Comparison of ENCODE assay signal across 35 cellular contexts in genomic region chr9:27856748-27857147, GRCh38.
DNase-seq lines count a peak whose midpoint lies in the region; ATAC-seq and TF ChIP-seq lines count a peak whose summit lies in the region.
"Had no signal": no experiment of that assay in that cellular context is flagged by ENCODE, and none has a peak within 500 bp of the region (broad histone marks: within the 10 kb centered on the region; RNA-seq: fewer than 3 reads in every experiment).

No MANE protein-coding gene starts in this region.

- peak; percentile 23 for DNase-seq in ELF-1 (ENCODE audit: low read depth, low spot score)
- DNase-seq in H9: no peak
- no peak for DNase-seq in WTC11 (ENCODE audit: low spot score)
- peak; percentile 11 to 72 for DNase-seq in trophoblast cell
- no peak for DNase-seq in NOMO-1 treated with DMSO at 0.1 percent for 48 hours (lab: John Stamatoyannopoulos, UW; ENCODE audit: unreplicated experiment)
- no peak for DNase-seq in GM10248 (ENCODE audit: extremely low spot score)
- no peak for DNase-seq in SKM-1 treated with dmso at 0.1 percent for 144 hours (lab: John Stamatoyannopoulos, UW; ENCODE audit: unreplicated experiment)
- DNase-seq: 8988T; ACHN; AML-193; BE2C; C1 segment of cervical spinal cord; Caco-2; Calu3; CD4-positive, alpha-beta memory T cell; CD4-positive, alpha-beta T cell; CD4-positive, CD25-positive, alpha-beta regulatory T cell; CD8-positive, alpha-beta memory T cell; CD8-positive, alpha-beta T cell; COR-L47; DMS 273 treated with DMSO at 0.1 percent for 48 hours; DMS153; DMS53; DMS79; DMS79 treated with DMSO at 0.1 percent for 48 hours; DND-41; EL had no signal

- H3K27ac ChIP-seq in H9 (ENCODE audit: insufficient read length, low read depth, low read length) (no peak overlapping the region), trophoblast cell (ENCODE audit: low read depth, low read length) (no peak overlapping the region)
- H3K27ac ChIP-seq: 22Rv1; A549; BLaER1; BLaER1 treated with 17β-estradiol and CSF1 and Interleukin-3, amounts not matched to agents 10 nM and 100 nM; C4-2B had no signal

- H3K4me3 Mint-ChIP-seq in H9 (no peak overlapping the region), WTC11 (no peak overlapping the region)
- H3K4me3 Mint-ChIP-seq: B cell; CD14-positive monocyte; CD4-positive, alpha-beta memory T cell; CD4-positive, alpha-beta T cell; CD4-positive, CD25-positive, alpha-beta regulatory T cell; CD8-positive, alpha-beta memory T cell; CD8-positive, alpha-beta T cell had no signal

- H2BK120ac ChIP-seq in H9 (ENCODE audit: low read depth, low read length, poor library complexity, severe bottlenecking) (no peak overlapping the region), trophoblast cell (ENCODE audit: insufficient read depth, low read length, poor library complexity) (no peak overlapping the region)

- H3K4me1 Mint-ChIP-seq in H9 (peaks cover 11 to 14% of the 10 kb centered on the region in 2 experiments), WTC11 (peaks cover 17% of the 10 kb centered on the region)
- H3K4me1 Mint-ChIP-seq: B cell; CD14-positive monocyte; CD4-positive, alpha-beta memory T cell; CD4-positive, CD25-positive, alpha-beta regulatory T cell; CD8-positive, alpha-beta memory T cell had no signal

- no peaks in the 10 kb centered on the region for H3K36me3 Mint-ChIP-seq in H9 (ENCODE audit: insufficient read depth in 1 of 3, low read depth in 3 of 3)
- H3K36me3 Mint-ChIP-seq in WTC11: no peaks in the 10 kb centered on the region
- H3K36me3 Mint-ChIP-seq: CD14-positive monocyte; CD4-positive, alpha-beta memory T cell; CD4-positive, CD25-positive, alpha-beta regulatory T cell; CD8-positive, alpha-beta memory T cell; CD8-positive, alpha-beta T cell had no signal

- H3K14ac ChIP-seq in H9 (ENCODE audit: insufficient read depth, low read length) (no peak overlapping the region), trophoblast cell (ENCODE audit: low read length) (no peak overlapping the region)

- no peaks in the 10 kb centered on the region for H4K20me1 ChIP-seq in H9 (ENCODE audit: control insufficient read depth, insufficient read depth, insufficient read length)
- H4K20me1 ChIP-seq: BLaER1; BLaER1 treated with 17β-estradiol and CSF1 and Interleukin-3, amounts not matched to agents 10 nM and 100 nM had no signal

- no peak for TF ChIP-seq CTCF in H9 (conservative IDR thresholded peaks at IDR 0.05)
- TF ChIP-seq CTCF in WTC11 (IDR thresholded peaks at IDR 0.05): no peak
- no peak for TF ChIP-seq CTCF in GM10248 (IDR thresholded peaks at IDR 0.05; ENCODE audit: control extremely low read depth, extremely low read depth, low read depth, missing control alignments)

- H3K23ac ChIP-seq in H9 (ENCODE audit: insufficient read length, low read depth, low read length) (no peak overlapping the region), trophoblast cell (ENCODE audit: low read length) (no peak overlapping the region)

- H4K91ac ChIP-seq in H9 (ENCODE audit: insufficient read length, low read depth, low read length) (no peak overlapping the region), trophoblast cell (ENCODE audit: low read depth, low read length) (no peak overlapping the region)

- H3K79me1 ChIP-seq in H9 (ENCODE audit: insufficient read depth, low read depth, low read length, poor library complexity, severe bottlenecking) (no peaks in the 10 kb centered on the region), trophoblast cell (ENCODE audit: low read length) (no peaks in the 10 kb centered on the region)

- H2AFZ ChIP-seq in H9 (ENCODE audit: low read length) (no peak overlapping the region), trophoblast cell (ENCODE audit: insufficient read depth, low read length, poor library complexity) (no peak overlapping the region)

- H3K4me2 ChIP-seq in H9 (ENCODE audit: insufficient read depth, insufficient read length, low read length) (no peak overlapping the region), trophoblast cell (ENCODE audit: low read length) (no peak overlapping the region)
- H3K4me2 ChIP-seq: A549; BLaER1; BLaER1 treated with 17β-estradiol and CSF1 and Interleukin-3, amounts not matched to agents 10 nM and 100 nM had no signal

- H3K18ac ChIP-seq in H9 (ENCODE audit: insufficient read length, low read depth, low read length) (no peak overlapping the region), trophoblast cell (ENCODE audit: low read length) (no peak overlapping the region)

- H3K9me3 Mint-ChIP-seq in H9: no peaks in the 10 kb centered on the region
- peaks cover 5% of the 10 kb centered on the region; the same call in 1 of the 2 replicates for H3K9me3 Mint-ChIP-seq in WTC11
- H3K9me3 Mint-ChIP-seq: CD4-positive, alpha-beta T cell; CD8-positive, alpha-beta T cell had no signal

- peak overlapping the region; percentile 73 for H2BK12ac ChIP-seq in H9 (ENCODE audit: insufficient read length, low read depth, low read length)
- no peak overlapping the region for H2BK12ac ChIP-seq in trophoblast cell (ENCODE audit: low read length)

- H3K27me3 Mint-ChIP-seq in H9 (ENCODE audit: low read depth): no peaks in the 10 kb centered on the region
- H3K27me3 Mint-ChIP-seq in WTC11 (ENCODE audit: low read depth): no peaks in the 10 kb centered on the region; the same call in 1 of the 2 replicates
- H3K27me3 Mint-ChIP-seq: B cell; CD4-positive, CD25-positive, alpha-beta regulatory T cell; CD8-positive, alpha-beta memory T cell had no signal

- no peaks in the 10 kb centered on the region; the same call in 1 of the 2 replicates for H3K4me1 ChIP-seq in H9 (ENCODE audit: insufficient read depth, low read length)
- H3K4me1 ChIP-seq in trophoblast cell (ENCODE audit: control insufficient read depth in 1 of 2, insufficient read depth in 2 of 2, low read length in 2 of 2): peaks cover 0 to 4% of the 10 kb centered on the region in 2 experiments
- H3K4me1 ChIP-seq: A549, BE2C, Caco-2 had no signal

- H3K56ac ChIP-seq in H9 (ENCODE audit: insufficient read length, low read depth, low read length): no peak overlapping the region

- no peaks in the 10 kb centered on the region for H3K27me3 ChIP-seq in H9 (ENCODE audit: insufficient read depth, low read length)
- no peaks in the 10 kb centered on the region for H3K27me3 ChIP-seq in trophoblast cell (ENCODE audit: insufficient read depth, low read length)
- H3K27me3 ChIP-seq: BE2C, BLaER1 had no signal

- CTCF ChIA-PET in WTC11 (lab: Charles Lee) (interaction anchor here (1.2 kb wide), 1 partner anchor 32 kb away, joined by 4 read pairs; no protein-coding TSS in a partner anchor), GM10248 (lab: Yijun Ruan, JAX) (no interaction called here)

- no peak overlapping the region for H2BK5ac ChIP-seq in H9 (ENCODE audit: insufficient read length, low read length)
- H2BK5ac ChIP-seq in trophoblast cell (ENCODE audit: low read depth, low read length, poor library complexity): no peak overlapping the region

- no peak overlapping the region for H2BK20ac ChIP-seq in H9 (ENCODE audit: low read depth, low read length, poor library complexity, severe bottlenecking)

- H2BK15ac ChIP-seq in H9 (ENCODE audit: low read depth, low read length): no peak overlapping the region

- H3K9me3 ChIP-seq in H9 (ENCODE audit: control insufficient read depth, low read depth, low read length) (no peaks in the 10 kb centered on the region), trophoblast cell (ENCODE audit: insufficient read depth, low read depth, low read length) (no peaks in the 10 kb centered on the region)
- H3K9me3 ChIP-seq: A549; BE2C; BLaER1; BLaER1 treated with 17β-estradiol and CSF1 and Interleukin-3, amounts not matched to agents 10 nM and 100 nM; Caco-2 had no signal

- H3K27ac Mint-ChIP-seq in H9 (no peak overlapping the region), WTC11 (no peak overlapping the region)
- H3K27ac Mint-ChIP-seq: B cell; CD14-positive monocyte; CD4-positive, alpha-beta memory T cell; CD4-positive, alpha-beta T cell; CD4-positive, CD25-positive, alpha-beta regulatory T cell; CD8-positive, alpha-beta memory T cell; CD8-positive, alpha-beta T cell had no signal

- H3K4me3 ChIP-seq in trophoblast cell (ENCODE audit: low read depth, low read length): no peak overlapping the region
- H3K4me3 ChIP-seq: A549; BLaER1; BLaER1 treated with 17β-estradiol and CSF1 and Interleukin-3, amounts not matched to agents 10 nM and 100 nM had no signal

- H3K23me2 ChIP-seq in H9 (ENCODE audit: insufficient read length, low read depth, low read length, poor library complexity, severe bottlenecking): no peaks in the 10 kb centered on the region

- H3K36me3 ChIP-seq in trophoblast cell (ENCODE audit: control insufficient read depth in 1 of 2, insufficient read depth in 2 of 2, low read length in 2 of 2): no peaks in the 10 kb centered on the region
- H3K36me3 ChIP-seq: BE2C; BLaER1; BLaER1 treated with 17β-estradiol and CSF1 and Interleukin-3, amounts not matched to agents 10 nM and 100 nM had no signal

- H2AK5ac ChIP-seq in H9 (ENCODE audit: insufficient read length, low read length) (no peak overlapping the region), trophoblast cell (ENCODE audit: low read length) (no peak overlapping the region)

- POLR2A ChIA-PET in WTC11 (lab: Charles Lee): no interaction called here
- POLR2A ChIA-PET in GM10248 (lab: Yijun Ruan, JAX): no interaction called here

- H3K79me2 ChIP-seq in H9 (ENCODE audit: insufficient read depth, low read length) (no peaks in the 10 kb centered on the region), trophoblast cell (ENCODE audit: control insufficient read depth, insufficient read depth, low read length, poor library complexity) (no peaks in the 10 kb centered on the region)

- ATAC-seq in WTC11 (no peak), HG02970 (IDR thresholded peaks at IDR 0.05; ENCODE audit: low FRiP score, unreplicated experiment) (no peak)
- ATAC-seq: A549; CD8-positive, alpha-beta T cell had no signal

- no peak overlapping the region for H4K12ac ChIP-seq in trophoblast cell (ENCODE audit: low read depth, low read length)

- no peak overlapping the region for H3T11ph ChIP-seq in H9 (ENCODE audit: low read length)

- H4K5ac ChIP-seq in H9 (ENCODE audit: insufficient read length, low read depth, low read length): no peak overlapping the region

- H3K9ac ChIP-seq in H9 (ENCODE audit: extremely low read depth, insufficient read length, low read length) (no peak overlapping the region), trophoblast cell (ENCODE audit: low read length) (no peak overlapping the region)
- H3K9ac ChIP-seq: BLaER1; BLaER1 treated with 17β-estradiol and CSF1 and Interleukin-3, amounts not matched to agents 10 nM and 100 nM had no signal

- WGBS in H9 (ENCODE audit: extremely low coverage, insufficient read length, low lambda C conversion rate): no CpG with 5 or more reads among the region's 1 CpG
- WGBS in trophoblast cell (ENCODE audit: extremely low coverage, insufficient coverage, insufficient read length): no CpG with 5 or more reads among the region's 1 CpG

- H4K8ac ChIP-seq in H9 (replicated peaks; ENCODE audit: insufficient read length, low read depth, low read length) (no peak overlapping the region), trophoblast cell (ENCODE audit: low read depth, low read length) (no peak overlapping the region)

- H3K4ac ChIP-seq in H9 (ENCODE audit: low read depth, low read length): no peak overlapping the region
- no peak overlapping the region for H3K4ac ChIP-seq in trophoblast cell (ENCODE audit: low read depth, low read length)

TF ChIP-seq in WTC11, 78 proteins besides CTCF, POLR2A, EP300 and RAD21 (continues in another document):
- peak; percentile 40; the same call in 1 of the 2 replicates for TF ChIP-seq ZNF396 (CRISPR knock-in tag; IDR thresholded peaks at IDR 0.05; ENCODE audit: borderline replicate concordance)

Comparison
In these comparisons a context has a peak if more than half of its experiments do, and no peak if none do; other contexts are left out.
1. DNase-seq: peak in ELF-1 (single experiment) and trophoblast cell (2 of 2); none in H9 (single experiment), WTC11 (single experiment), NOMO-1 treated with DMSO at 0.1 percent for 48 hours (single experiment), GM10248 (single experiment) and SKM-1 treated with dmso at 0.1 percent for 144 hours (single experiment).